8 cellular contexts compared by ENCODE assay signal in genomic region chr2:43220229-43220981, GRCh38. TPM values are rescaled to one million over a fixed set of nuclear protein-coding genes. Genes with fewer than 3 reads are reported as not detected.
A peak's percentile ranks its signal among the peaks of the same experiment; 100 is the strongest.
DNase-seq lines count a peak whose midpoint lies in the region; ATAC-seq and TF ChIP-seq lines count a peak whose summit lies in the region.

No MANE protein-coding gene starts in this region.

- H3K36me3 ChIP-seq in ectodermal cell (ENCODE audit: control insufficient read depth, insufficient read depth, low read length): peaks cover 3% of the 10 kb centered on the region

- H3K4me1 ChIP-seq in ectodermal cell (ENCODE audit: control insufficient read depth, insufficient read depth, low read length): peaks cover 56% of the 10 kb centered on the region

- peak overlapping the region; percentile 85 for H3K4me3 Mint-ChIP-seq in neural crest cell

- peak overlapping the region; percentile 98 for H3K27ac Mint-ChIP-seq in neural crest cell (ENCODE audit: unreplicated experiment)

- no peak for TF ChIP-seq CTCF in neural crest cell (conservative IDR thresholded peaks at IDR 0.05)

- WGBS in ectodermal cell, 2 experiments: 44 to 45% methylated on average over 14 to 15 of the region's 15 CpGs

- H3K27me3 ChIP-seq in ectodermal cell (ENCODE audit: control insufficient read depth, insufficient read depth, low read length, poor library complexity, severe bottlenecking): no peaks in the 10 kb centered on the region

- H3K9me3 Mint-ChIP-seq in neural crest cell: no peaks in the 10 kb centered on the region

- no peak overlapping the region for H3K4me3 ChIP-seq in ectodermal cell (ENCODE audit: insufficient read depth, low read depth, low read length)

- H3K27ac ChIP-seq in ectodermal cell (ENCODE audit: insufficient read depth, low read depth, low read length, poor library complexity, severe bottlenecking): peak overlapping the region; percentile 86

- peaks cover 5% of the 10 kb centered on the region for H3K36me3 Mint-ChIP-seq in neural crest cell (ENCODE audit: low read depth)

- DNase-seq in GF-D8 (lab: John Stamatoyannopoulos, UW) (peak; percentile 65), RKO (ENCODE audit: low spot score) (peak; percentile 11), neural crest cell (ENCODE audit: low read depth, low spot score) (no peak), islet precursor cell (no peak)

- ATAC-seq in GM18868 (IDR thresholded peaks at IDR 0.05; ENCODE audit: unreplicated experiment): no peak
- no peak for ATAC-seq in GM18861 (IDR thresholded peaks at IDR 0.05; ENCODE audit: unreplicated experiment)
- no peak for ATAC-seq in HG02763 (IDR thresholded peaks at IDR 0.05; ENCODE audit: unreplicated experiment)

- peaks cover 75% of the 10 kb centered on the region for H3K4me1 Mint-ChIP-seq in neural crest cell

- H3K9me3 ChIP-seq in ectodermal cell (ENCODE audit: control insufficient read depth, low read length): no peaks in the 10 kb centered on the region

- peaks cover 2% of the 10 kb centered on the region for H3K27me3 Mint-ChIP-seq in neural crest cell (ENCODE audit: low read depth)

RNA-seq across cellular contexts. Expression of gene ZFP36L2, which starts 6.0 kb away (rescaled TPM):
- polyA plus RNA-seq in ectodermal cell (2013, experiment 1 of 4): 24.7 TPM
- 28.7 TPM for polyA plus RNA-seq in ectodermal cell (2013, experiment 2 of 4)
- 28.9 TPM for polyA plus RNA-seq in ectodermal cell (2013, experiment 3 of 4)
- 28.0 TPM for polyA plus RNA-seq in ectodermal cell (2013, experiment 4 of 4)
- 39.8 and 39.9 TPM in 2 replicates for total RNA-seq in neural crest cell

Comparison
In these comparisons a context has a peak if more than half of its experiments do, and no peak if none do; other contexts are left out.
1. DNase-seq: peak in GF-D8 (single experiment) and RKO (single experiment); none in neural crest cell (single experiment) and islet precursor cell (single experiment).